ENCODE assay signal across 11 cellular contexts in genomic region chr12:70724444-70724843, GRCh38.
DNase-seq lines count a peak whose midpoint lies in the region; ATAC-seq, FAIRE-seq and TF ChIP-seq lines count a peak whose summit lies in the region.
"Had no signal": no experiment of that assay in that cellular context is flagged by ENCODE, and none has a peak within 500 bp of the region (broad histone marks: within the 10 kb centered on the region; RNA-seq: fewer than 3 reads in every experiment).

No MANE protein-coding gene starts in this region.

- H4K20me1 ChIP-seq in endothelial cell of umbilical vein (replicated peaks; ENCODE audit: control insufficient read depth, extremely low read depth, insufficient read depth, low read length) = no peaks in the 10 kb centered on the region

- 82 to 97% methylated on average over 2 of the region's 2 CpGs for WGBS in thyroid gland, 2 donors

- H3K9me1 ChIP-seq in endothelial cell of umbilical vein (replicated peaks; ENCODE audit: control insufficient read depth, extremely low read depth, insufficient read depth, low read length) = no peaks in the 10 kb centered on the region

- TF ChIP-seq POLR2A in endothelial cell of umbilical vein (IDR thresholded peaks at IDR 0.05; ENCODE audit: low read depth, low read length) (no peak), thyroid gland (IDR thresholded peaks at IDR 0.05) (no peak), GM12892 (IDR thresholded peaks at IDR 0.05; ENCODE audit: low read depth, low read length) (no peak)

- H3K27me3 ChIP-seq in endothelial cell of umbilical vein (ENCODE audit: control insufficient read depth in 2 of 2, insufficient read depth in 2 of 2, low read length in 2 of 2) = no peaks in the 10 kb centered on the region
- no peaks in the 10 kb centered on the region for H3K27me3 ChIP-seq in thyroid gland
- H3K27me3 ChIP-seq: left lung had no signal

- CTCF ChIA-PET in endothelial cell of umbilical vein (lab: Charles Lee) = interaction anchor here (0.7 to 3.1 kb wide), 8 partner anchors 9 to 846 kb away, joined by 3 to 19 read pairs (median 8); no protein-coding TSS in a partner anchor

- no TSS peak for BruUV-seq in endothelial cell of umbilical vein (replicated peaks; lab: Mats Ljungman, UMichigan)

- H3K36me3 ChIP-seq in endothelial cell of umbilical vein (ENCODE audit: control insufficient read depth in 2 of 2, extremely low read depth in 1 of 2, insufficient read depth in 2 of 2, low read length in 2 of 2) (no peaks in the 10 kb centered on the region), thyroid gland (no peaks in the 10 kb centered on the region)
- H3K36me3 ChIP-seq: left lung had no signal

- no peak overlapping the region for H3K4me2 ChIP-seq in endothelial cell of umbilical vein (ENCODE audit: insufficient read depth, low read length)

- POLR2A ChIA-PET in endothelial cell of umbilical vein (lab: Charles Lee) = no interaction called here

- intact Hi-C loops in endothelial cell of umbilical vein (cut with micrococcal nuclease) (loop anchor here (10.0 kb wide), 1 partner anchor 280 kb away; no protein-coding TSS in a partner anchor), thyroid gland (cut with DNase I) (loop anchor here (5.0 kb wide), 1 partner anchor 137 kb away; no protein-coding TSS in a partner anchor)

- no peaks in the 10 kb centered on the region for H3K79me2 ChIP-seq in endothelial cell of umbilical vein (ENCODE audit: control insufficient read depth, insufficient read depth, low read length)

- H3K4me1 ChIP-seq in endothelial cell of umbilical vein (ENCODE audit: control insufficient read depth, extremely low read depth, insufficient read depth, low read length) (peaks cover 25% of the 10 kb centered on the region), thyroid gland (no peaks in the 10 kb centered on the region)

- DNase-seq in NCI-H460 (ENCODE audit: extremely low read depth, low read depth) (peak; percentile 11), endothelial cell of umbilical vein (ENCODE audit: low read depth, low spot score) (peak; percentile 55), thyroid gland (no peak), GM12892 (ENCODE audit: insufficient read length) (no peak), substantia nigra (lab: John Stamatoyannopoulos, UW) (no peak)
- DNase-seq: activated CD4-positive, alpha-beta T cell treated with anti-CD3 and anti-CD28 coated beads for 48 hours; left lung; NCI-H1092 treated with DMSO at 0.1 percent for 48 hours had no signal

- H3K9ac ChIP-seq in endothelial cell of umbilical vein (replicated peaks; ENCODE audit: extremely low read depth, insufficient read depth, low read length) = no peak overlapping the region

- FAIRE-seq in endothelial cell of umbilical vein (lab: Jason Lieb, UNC) = no peak
- FAIRE-seq in GM12892 (lab: Jason Lieb, UNC) = no peak

- ATAC-seq in GM18502 (IDR thresholded peaks at IDR 0.05; ENCODE audit: poor library complexity, unreplicated experiment) (peak; percentile 66), HG02610 (IDR thresholded peaks at IDR 0.05; ENCODE audit: unreplicated experiment) (no peak)
- ATAC-seq: left lung had no signal

- dilution Hi-C loops in endothelial cell of umbilical vein (cut with MboI; ENCODE audit: extremely low pct_ligation_motif_present, low sequenced_read_pairs) = loop anchor here (25.0 kb wide), 1 partner anchor 112 kb away; no protein-coding TSS in a partner anchor

- H3K9me3 ChIP-seq in endothelial cell of umbilical vein (replicated peaks; ENCODE audit: control insufficient read depth, insufficient read depth, low read length) (no peaks in the 10 kb centered on the region), thyroid gland (no peaks in the 10 kb centered on the region)
- H3K9me3 ChIP-seq: left lung had no signal

- TF ChIP-seq CTCF in 22Rv1 (IDR thresholded peaks at IDR 0.05) (peak; percentile 71), endothelial cell of umbilical vein (IDR thresholded peaks at IDR 0.05; ENCODE audit: extremely low read depth in 1 of 2, insufficient read depth in 1 of 2, low read depth in 1 of 2, low read length in 2 of 2) (peak; percentile 33 to 34), thyroid gland (IDR thresholded peaks at IDR 0.05) (no peak)

- H3K4me3 ChIP-seq in endothelial cell of umbilical vein (replicated peaks in 1 of 3; ENCODE audit: insufficient read depth in 1 of 3, low read depth in 1 of 3, low read length in 3 of 3) (no peak overlapping the region), thyroid gland (replicated peaks in 1 of 3) (no peak overlapping the region)
- H3K4me3 ChIP-seq: left lung had no signal

- H3K27ac ChIP-seq in 22Rv1 = no peak overlapping the region
- H3K27ac ChIP-seq in endothelial cell of umbilical vein (ENCODE audit: insufficient read depth, low read depth, low read length) = no peak overlapping the region
- H3K27ac ChIP-seq in thyroid gland = no peak overlapping the region
- H3K27ac ChIP-seq in substantia nigra (ENCODE audit: low read depth, low read length, poor library complexity, severe bottlenecking) = no peak overlapping the region

- no peak overlapping the region for H2AFZ ChIP-seq in endothelial cell of umbilical vein (ENCODE audit: low read depth, low read length)

TF ChIP-seq in endothelial cell of umbilical vein, 7 proteins besides CTCF, POLR2A, EP300 and RAD21:
- TF ChIP-seq FOS (IDR thresholded peaks at IDR 0.05; ENCODE audit: borderline replicate concordance, insufficient read depth, low read length) = no peak
- TF ChIP-seq MYC (IDR thresholded peaks at IDR 0.05; ENCODE audit: low read depth, low read length) = no peak
- TF ChIP-seq JUN (IDR thresholded peaks at IDR 0.05; ENCODE audit: borderline replicate concordance, insufficient read depth, insufficient read length, low read depth) = no peak
- TF ChIP-seq GATA2 (IDR thresholded peaks at IDR 0.05; ENCODE audit: insufficient read depth, insufficient read length, low read depth, low read length) = no peak
- TF ChIP-seq, protein P1, sequence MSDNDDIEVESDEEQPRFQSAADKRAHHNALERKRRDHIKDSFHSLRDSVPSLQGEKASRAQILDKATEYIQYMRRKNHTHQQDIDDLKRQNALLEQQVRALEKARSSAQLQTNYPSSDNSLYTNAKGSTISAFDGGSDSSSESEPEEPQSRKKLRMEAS (IDR thresholded peaks at IDR 0.05; ENCODE audit: insufficient read depth, insufficient read length) = no peak
- TF ChIP-seq EZH2 (IDR thresholded peaks at IDR 0.05; ENCODE audit: borderline replicate concordance, low read depth, low read length, severe bottlenecking) = no peak
- no peak for TF ChIP-seq POLR2AphosphoS5 (IDR thresholded peaks at IDR 0.05; ENCODE audit: insufficient read depth, low read depth, low read length)

Comparison
In these comparisons a context has a peak if more than half of its experiments do, and no peak if none do; other contexts are left out.
1. CTCF ChIP-seq: peak in 22Rv1 (single experiment) and endothelial cell of umbilical vein (2 of 2); none in thyroid gland (0 of 6).
2. DNase-seq: peak in NCI-H460 (single experiment) and endothelial cell of umbilical vein (single experiment); none in thyroid gland (0 of 2), GM12892 (single experiment) and substantia nigra (0 of 49).